ENCODE assay signal across 22 cellular contexts in genomic region chr7:150307904-150308303, GRCh38. TPM values are rescaled to one million over a fixed set of nuclear protein-coding genes. Genes with fewer than 3 reads are reported as not detected.
DNase-seq lines count a peak whose midpoint lies in the region; ATAC-seq and TF ChIP-seq lines count a peak whose summit lies in the region.
"Had no signal": no experiment of that assay in that cellular context is flagged by ENCODE, and none has a peak within 500 bp of the region (broad histone marks: within the 10 kb centered on the region; RNA-seq: fewer than 3 reads in every experiment).

No MANE protein-coding gene starts in this region.

- H3K36me3 ChIP-seq in left lung: no peaks in the 10 kb centered on the region
- no peaks in the 10 kb centered on the region for H3K36me3 ChIP-seq in upper lobe of right lung
- H3K36me3 ChIP-seq: BE2C had no signal

- H3K27ac ChIP-seq in H9 (ENCODE audit: insufficient read length, low read depth, low read length) (no peak overlapping the region), left lung (peak overlapping the region; percentile 23 to 39), upper lobe of right lung (peak overlapping the region; percentile 6)

- WGBS in H9 (ENCODE audit: extremely low coverage, insufficient read length, low lambda C conversion rate): 100% methylated on average over 1 of the region's 9 CpGs

- no peak overlapping the region for H3K4ac ChIP-seq in H9 (ENCODE audit: low read depth, low read length)

- no peak overlapping the region for H2AK5ac ChIP-seq in H9 (ENCODE audit: insufficient read length, low read length)

- H2BK20ac ChIP-seq in H9 (ENCODE audit: low read depth, low read length, poor library complexity, severe bottlenecking): no peak overlapping the region

- peaks cover 12% of the 10 kb centered on the region for H3K27me3 Mint-ChIP-seq in H9 (ENCODE audit: low read depth)
- H3K27me3 Mint-ChIP-seq: CD4-positive, alpha-beta T cell had no signal

- H3K23ac ChIP-seq in H9 (ENCODE audit: insufficient read length, low read depth, low read length): no peak overlapping the region

- peaks cover 12% of the 10 kb centered on the region; the same call in 1 of the 2 replicates for H3K27me3 ChIP-seq in H9 (ENCODE audit: insufficient read depth, low read length)
- H3K27me3 ChIP-seq in left lung: no peaks in the 10 kb centered on the region
- no peaks in the 10 kb centered on the region for H3K27me3 ChIP-seq in upper lobe of right lung
- H3K27me3 ChIP-seq: BE2C had no signal

- no peak overlapping the region for H2BK120ac ChIP-seq in H9 (ENCODE audit: low read depth, low read length, poor library complexity, severe bottlenecking)

- intact Hi-C loops in left lung (cut with DNase I) (no loop called here), upper lobe of right lung (cut with DNase I) (no loop called here)

- no peak overlapping the region for H3K9ac ChIP-seq in H9 (ENCODE audit: extremely low read depth, insufficient read length, low read length)

- H3K4me1 Mint-ChIP-seq in H9: peaks cover 5 to 8% of the 10 kb centered on the region in 2 experiments

- no peaks in the 10 kb centered on the region for H3K79me2 ChIP-seq in H9 (ENCODE audit: insufficient read depth, low read length)

- H3K4me2 ChIP-seq in H9 (ENCODE audit: insufficient read depth, insufficient read length, low read length): no peak overlapping the region

- H3K4me3 ChIP-seq in left lung (no peak overlapping the region), upper lobe of right lung (peak overlapping the region; percentile 21)
- H3K4me3 ChIP-seq: GM12878 had no signal

- no peak overlapping the region for H4K91ac ChIP-seq in H9 (ENCODE audit: insufficient read length, low read depth, low read length)

- H2AFZ ChIP-seq in H9 (ENCODE audit: low read length): no peak overlapping the region

- H3K4me3 Mint-ChIP-seq in H9: no peak overlapping the region; a peak in 1 of 5 replicates
- H3K4me3 Mint-ChIP-seq: CD4-positive, alpha-beta T cell had no signal

- H3K14ac ChIP-seq in H9 (ENCODE audit: insufficient read depth, low read length): no peak overlapping the region

- no peak overlapping the region for H4K8ac ChIP-seq in H9 (replicated peaks; ENCODE audit: insufficient read length, low read depth, low read length)

- H3K4me1 ChIP-seq in H9 (ENCODE audit: insufficient read depth, low read length) (peaks cover 8% of the 10 kb centered on the region; the same call in 1 of the 2 replicates), left lung (peaks cover 3 to 7% of the 10 kb centered on the region in 2 donors), upper lobe of right lung (peaks cover 4% of the 10 kb centered on the region)
- H3K4me1 ChIP-seq: BE2C had no signal

- no peak for TF ChIP-seq CTCF in H9 (conservative IDR thresholded peaks at IDR 0.05)
- no peak for TF ChIP-seq CTCF in left lung (IDR thresholded peaks at IDR 0.05)
- TF ChIP-seq CTCF in upper lobe of right lung (IDR thresholded peaks at IDR 0.05): no peak

- ATAC-seq in left lung: peak; percentile 41
- ATAC-seq in upper lobe of right lung: peak; percentile 23
- no peak for ATAC-seq in GM21447 (IDR thresholded peaks at IDR 0.05; ENCODE audit: unreplicated experiment)
- ATAC-seq: GM12878 had no signal

- H2BK15ac ChIP-seq in H9 (ENCODE audit: low read depth, low read length): no peak overlapping the region

- H3K18ac ChIP-seq in H9 (ENCODE audit: insufficient read length, low read depth, low read length): no peak overlapping the region

- DNase-seq in H9 (peak; percentile 12), SW480 (ENCODE audit: low spot score) (peak; percentile 56), left lung (no peak), upper lobe of right lung (no peak), pons (ENCODE audit: low spot score) (no peak)
- DNase-seq in activated T-cell treated with anti-CD3 and anti-CD28 coated beads, Interleukin-2, amount 50 U/mL, for 1 hour: no peak
- DNase-seq: BE2C; CD4-positive, alpha-beta T cell; DND-41; GOT3; KBM-7; NCI-H1436; NCI-H2029; NCI-H2171; NCI-H446; NCI-H69; NK-92 treated with Interleukin-12 subunit alpha and Interleukin-12 subunit beta, amount 100 ng/mL, for 24 hours; RPMI8226 had no signal

- no peak overlapping the region for H2BK12ac ChIP-seq in H9 (ENCODE audit: insufficient read length, low read depth, low read length)

- H4K5ac ChIP-seq in H9 (ENCODE audit: insufficient read length, low read depth, low read length): no peak overlapping the region

- H3K9me3 ChIP-seq in H9 (ENCODE audit: control insufficient read depth, low read depth, low read length): no peaks in the 10 kb centered on the region
- H3K9me3 ChIP-seq in left lung: no peaks in the 10 kb centered on the region
- H3K9me3 ChIP-seq in upper lobe of right lung: no peaks in the 10 kb centered on the region
- H3K9me3 ChIP-seq: BE2C had no signal

- no peak overlapping the region for H2BK5ac ChIP-seq in H9 (ENCODE audit: insufficient read length, low read length)

- H3K9me3 Mint-ChIP-seq in H9: peaks cover 18 to 19% of the 10 kb centered on the region in 2 experiments
- H3K9me3 Mint-ChIP-seq: CD4-positive, alpha-beta T cell had no signal

- no peaks in the 10 kb centered on the region for H3K23me2 ChIP-seq in H9 (ENCODE audit: insufficient read length, low read depth, low read length, poor library complexity, severe bottlenecking)

- peaks cover 0 to 14% (median 14%) of the 10 kb centered on the region in 3 experiments; a peak in 5 of 7 replicates for H3K36me3 Mint-ChIP-seq in H9 (ENCODE audit: insufficient read depth in 1 of 3, low read depth in 3 of 3)

- no peak overlapping the region for H3K56ac ChIP-seq in H9 (ENCODE audit: insufficient read length, low read depth, low read length)

- no peaks in the 10 kb centered on the region for H4K20me1 ChIP-seq in H9 (ENCODE audit: control insufficient read depth, insufficient read depth, insufficient read length)

- H3K27ac Mint-ChIP-seq in H9: no peak overlapping the region
- H3K27ac Mint-ChIP-seq: CD4-positive, alpha-beta T cell had no signal

- H3T11ph ChIP-seq in H9 (ENCODE audit: low read length): no peak overlapping the region

- H3K79me1 ChIP-seq in H9 (ENCODE audit: insufficient read depth, low read depth, low read length, poor library complexity, severe bottlenecking): no peaks in the 10 kb centered on the region

RNA-seq across cellular contexts. Expression of gene LRRC61, which starts 15.3 kb away (rescaled TPM):
- total RNA-seq in H9 (2021) (24.4 and 27.4 TPM in 2 replicates), left lung (10 to 100 TPM in 1 of 2 donors, 1 to 10 TPM in 1; 9.0 to 15.8 TPM), upper lobe of right lung (10.2 TPM)
- total RNA-seq: M059J, OCI-LY7 had no signal

RNA-seq across cellular contexts. Expression of gene ACTR3C, which starts 15.4 kb away (rescaled TPM):
- 1.2 and 2.2 TPM in 2 replicates for total RNA-seq in H9 (2021)
- total RNA-seq in left lung: 10 to 100 TPM; 24.0 to 25.1 TPM
- total RNA-seq in upper lobe of right lung: 20.1 TPM
- total RNA-seq: M059J, OCI-LY7 had no signal

RNA-seq across cellular contexts. Expression of gene RARRES2, which starts 33.5 kb away (rescaled TPM):
- total RNA-seq in H9 (2021) (59.9 and 60.9 TPM in 2 replicates), left lung (100 to 1,000 TPM; 133 to 162 TPM), upper lobe of right lung (259 TPM)
- total RNA-seq: CD4-positive, alpha-beta T cell; OCI-LY7 had no signal

Comparison
In these comparisons a context has a peak if more than half of its experiments do, and no peak if none do; other contexts are left out.
1. DNase-seq: peak in H9 (single experiment) and SW480 (single experiment); none in left lung (0 of 2), upper lobe of right lung (single experiment), pons (single experiment) and activated T-cell treated with anti-CD3 and anti-CD28 coated beads, Interleukin-2, amount 50 U/mL, for 1 hour (single experiment).